Comparison of ENCODE assay signal across 7 cellular contexts in genomic region chr1:199463521-199464127, GRCh38.
DNase-seq lines count a peak whose midpoint lies in the region; ATAC-seq, FAIRE-seq and TF ChIP-seq lines count a peak whose summit lies in the region.

No MANE protein-coding gene starts in this region.

- intact Hi-C loops in transverse colon (cut with DNase I; ENCODE audit: low total_unique reads): no loop called here

- H3K4me3 ChIP-seq in WI38 (ENCODE audit: low read depth, low read length) (no peak overlapping the region), keratinocyte (ENCODE audit: control insufficient read depth in 2 of 3, extremely low read depth in 1 of 3, insufficient read depth in 2 of 3, low read depth in 1 of 3, low read length in 3 of 3) (no peak overlapping the region), transverse colon (no peak overlapping the region)

- WGBS in transverse colon (ENCODE audit: low coverage in 1 of 2), 2 donors: 67% methylated on average over 1 of the region's 1 CpG; no CpG with 5 or more reads in 1 of the 2 donors

- H3K79me2 ChIP-seq in keratinocyte (ENCODE audit: control insufficient read depth, insufficient read depth, low read length): no peaks in the 10 kb centered on the region

- H3K4me1 ChIP-seq in keratinocyte (ENCODE audit: control insufficient read depth, extremely low read depth, insufficient read depth, low read length) (no peaks in the 10 kb centered on the region), transverse colon (no peaks in the 10 kb centered on the region)

- no peak overlapping the region for H3K9ac ChIP-seq in keratinocyte (ENCODE audit: control insufficient read depth, extremely low read depth, insufficient read depth, low read length)

- TF ChIP-seq POLR2A in transverse colon (IDR thresholded peaks at IDR 0.05): no peak

- peak; percentile 71 for ATAC-seq in GM21390 (IDR thresholded peaks at IDR 0.05; ENCODE audit: unreplicated experiment)

- H3K9me1 ChIP-seq in keratinocyte (ENCODE audit: control insufficient read depth, extremely low read depth, insufficient read depth, low read length): no peaks in the 10 kb centered on the region

- no peak for TF ChIP-seq EP300 in transverse colon (IDR thresholded peaks at IDR 0.05; ENCODE audit: low read depth)

- no peaks in the 10 kb centered on the region for H4K20me1 ChIP-seq in keratinocyte (ENCODE audit: control insufficient read depth, extremely low read depth, insufficient read depth, low read length)

- dilution Hi-C loops in keratinocyte (cut with MboI; ENCODE audit: extremely low pct_ligation_motif_present, low sequenced_read_pairs): no loop called here

- H3K36me3 ChIP-seq in keratinocyte (ENCODE audit: control insufficient read depth in 2 of 2, extremely low read depth in 1 of 2, insufficient read depth in 2 of 2, low read length in 2 of 2) (no peaks in the 10 kb centered on the region), transverse colon (no peaks in the 10 kb centered on the region)

- H3K9me3 ChIP-seq in keratinocyte (ENCODE audit: control insufficient read depth, low read depth, low read length) (no peaks in the 10 kb centered on the region), transverse colon (no peaks in the 10 kb centered on the region)

- in situ Hi-C loops in transverse colon (cut with MboI; ENCODE audit: low pct_ligation_motif_present in 1 of 4, low pct_unique_long_range_greater_than_20kb in 1 of 4, low sequenced_read_pairs in 3 of 4): no loop called here

- FAIRE-seq in keratinocyte (lab: Jason Lieb, UNC): peak; percentile 81
- no peak for FAIRE-seq in frontal cortex (lab: Jason Lieb, UNC)

- peak; percentile 61 for DNase-seq in GDM1 (lab: John Stamatoyannopoulos, UW)
- peak; percentile 41 to 51 for DNase-seq in Kasumi-1 (lab: John Stamatoyannopoulos, UW)
- no peak for DNase-seq in keratinocyte (ENCODE audit: low read depth, low spot score)
- DNase-seq in transverse colon: no peak
- no peak for DNase-seq in frontal cortex (ENCODE audit: low spot score in 2 of 2)

- H3K27ac ChIP-seq in keratinocyte (ENCODE audit: control insufficient read depth, insufficient read depth, low read length) (no peak overlapping the region), transverse colon (no peak overlapping the region)

- H3K27me3 ChIP-seq in keratinocyte (ENCODE audit: control insufficient read depth, extremely low read depth, insufficient read depth, low read length) (no peaks in the 10 kb centered on the region), transverse colon (no peaks in the 10 kb centered on the region)

- TF ChIP-seq CTCF in WI38 (IDR thresholded peaks at IDR 0.05; ENCODE audit: low read depth, low read length) (peak; percentile 67), keratinocyte (optimal IDR thresholded peaks at IDR 0.05 in 1 of 3, IDR thresholded peaks at IDR 0.05 in 1 of 3, conservative IDR thresholded peaks at IDR 0.05 in 1 of 3; ENCODE audit: extremely low read depth in 1 of 3, insufficient read depth in 2 of 3, low read length in 3 of 3) (peak; percentile 74 to 81 (median 80)), transverse colon (IDR thresholded peaks at IDR 0.05) (peak in 2 of 5 experiments; percentile 17 to 22)

- no peak overlapping the region for H2AFZ ChIP-seq in keratinocyte (ENCODE audit: control insufficient read depth, low read length)

- H3K4me2 ChIP-seq in keratinocyte (ENCODE audit: control insufficient read depth, extremely low read depth, insufficient read depth, low read depth, low read length): no peak overlapping the region

Comparison
In these comparisons a context has a peak if more than half of its experiments do, and no peak if none do; other contexts are left out.
1. DNase-seq: peak in GDM1 (single experiment) and Kasumi-1 (2 of 2); none in keratinocyte (single experiment), transverse colon (single experiment) and frontal cortex (0 of 2).